ENCODE assay signal across 7 cellular contexts in genomic region chr15:77098572-77098971, GRCh38.
"Had no signal": no experiment of that assay in that cellular context is flagged by ENCODE, and none has a peak within 500 bp of the region (broad histone marks: within the 10 kb centered on the region; RNA-seq: fewer than 3 reads in every experiment).

No MANE protein-coding gene starts in this region.

- ATAC-seq: GM23338 had no signal

- FAIRE-seq: H1, H54 had no signal

- H3K27ac ChIP-seq: HL-60 had no signal

- H2AFZ ChIP-seq: GM23338 had no signal

- H3K4me2 ChIP-seq: GM23338 had no signal

- DNase-seq: H9, HCEC 1CT, KBM-7 had no signal

- H3K4me3 ChIP-seq: GM23338 had no signal
